In genomic region chr7:94069154-94069739, GRCh38 we compare ENCODE assay signal across 14 cellular contexts.
DNase-seq lines count a peak whose midpoint lies in the region; ATAC-seq, FAIRE-seq and TF ChIP-seq lines count a peak whose summit lies in the region.
"Had no signal": no experiment of that assay in that cellular context is flagged by ENCODE, and none has a peak within 500 bp of the region (broad histone marks: within the 10 kb centered on the region; RNA-seq: fewer than 3 reads in every experiment).

No MANE protein-coding gene starts in this region.

- in situ Hi-C loops in GM13977 (cut with MboI; ENCODE audit: low pct_unique_long_range_greater_than_20kb, low sequenced_read_pairs, unreplicated experiment), result no loop called here

- H3K4me1 ChIP-seq in small intestine (ENCODE audit: control insufficient read depth in 2 of 2, insufficient read depth in 1 of 2, low read depth in 1 of 2, low read length in 1 of 2), result no peaks in the 10 kb centered on the region
- H3K4me1 ChIP-seq: right lobe of liver had no signal

- no peak for FAIRE-seq in small intestine (lab: Jason Lieb, UNC)
- FAIRE-seq: TTC549 had no signal

- DNase-seq in GM13977 (ENCODE audit: low spot score) (peak; percentile 12), amniotic epithelial cell (ENCODE audit: low read depth) (peak; percentile 20), small intestine (no peak), 8988T (no peak)
- no peak for DNase-seq in activated CD8-positive, alpha-beta memory T cell treated with anti-CD3 and anti-CD28 coated beads for 24 hours
- no peak for DNase-seq in activated effector memory CD4-positive, alpha-beta T cell treated with Interleukin-2 at 50 U/mL for 16 hours
- DNase-seq: activated gamma-delta T cell, NCI-H1105, right lobe of liver had no signal

- H3K9me3 ChIP-seq in small intestine (ENCODE audit: control insufficient read depth, low read depth), result no peaks in the 10 kb centered on the region
- H3K9me3 ChIP-seq: right lobe of liver had no signal

- ATAC-seq in GM21367 (IDR thresholded peaks at IDR 0.05; ENCODE audit: unreplicated experiment) (peak; percentile 58), HG03095 (IDR thresholded peaks at IDR 0.05; ENCODE audit: unreplicated experiment) (peak; percentile 80)
- ATAC-seq: right lobe of liver had no signal

- H3K4me3 ChIP-seq in small intestine (ENCODE audit: low read depth in 1 of 2, low read length in 2 of 2), result no peak overlapping the region
- H3K4me3 ChIP-seq: right lobe of liver had no signal

- no peak for TF ChIP-seq CTCF in GM13977 (IDR thresholded peaks at IDR 0.05; ENCODE audit: extremely low read depth, insufficient read depth, missing control alignments)

- H3K36me3 ChIP-seq in small intestine (ENCODE audit: control insufficient read depth in 2 of 2, insufficient read depth in 2 of 2, low read length in 2 of 2), result no peaks in the 10 kb centered on the region
- H3K36me3 ChIP-seq: right lobe of liver had no signal

- 62 to 80% (median 68%) methylated on average over 7 of the region's 7 CpGs for WGBS in small intestine, 3 donors

- no peak overlapping the region for H3K27ac ChIP-seq in small intestine (ENCODE audit: low read depth in 1 of 2, low read length in 1 of 2)
- H3K27ac ChIP-seq: C4-2B, HL-60, right lobe of liver had no signal

- H3K27me3 ChIP-seq in small intestine (ENCODE audit: control insufficient read depth in 2 of 2, insufficient read depth in 2 of 2, low read length in 2 of 2), result no peaks in the 10 kb centered on the region
- H3K27me3 ChIP-seq: right lobe of liver had no signal

Comparison
In these comparisons a context has a peak if more than half of its experiments do, and no peak if none do; other contexts are left out.
1. DNase-seq: peak in GM13977 (single experiment) and amniotic epithelial cell (single experiment); none in activated CD8-positive, alpha-beta memory T cell treated with anti-CD3 and anti-CD28 coated beads for 24 hours (single experiment), small intestine (single experiment), activated effector memory CD4-positive, alpha-beta T cell treated with Interleukin-2 at 50 U/mL for 16 hours (single experiment) and 8988T (single experiment).